In genomic region chr12:27982951-27983350, GRCh38 we compare ENCODE assay signal across 21 cellular contexts. TPM values are rescaled to one million over a fixed set of nuclear protein-coding genes. Genes with fewer than 3 reads are reported as not detected.
"Had no signal": no experiment of that assay in that cellular context is flagged by ENCODE, and none has a peak within 500 bp of the region (broad histone marks: within the 10 kb centered on the region; RNA-seq: fewer than 3 reads in every experiment).

No MANE protein-coding gene starts in this region.

- H3K27ac ChIP-seq: esophagus squamous epithelium, heart left ventricle, stomach, thoracic aorta, transverse colon had no signal

- H3K36me3 ChIP-seq: esophagus squamous epithelium, heart left ventricle, stomach, thoracic aorta, transverse colon had no signal

- H3K4me3 ChIP-seq: esophagus squamous epithelium, heart left ventricle, stomach, thoracic aorta, transverse colon had no signal

- DNase-seq: effector memory CD8-positive, alpha-beta T cell; esophagus squamous epithelium; heart left ventricle; hippocampal formation; kidney glomerular epithelial cell; naive thymus-derived CD4-positive, alpha-beta T cell; nephron progenitor cell; posterior cingulate gyrus; stimulated activated CD4-positive, alpha-beta T cell treated with anti-CD3 and anti-CD28 coated beads, Interleukin-2, amount 100 ng/mL, for 24 hours; stimulated activated naive CD4-positive, alpha-beta T cell; stomach; substantia nigra; transverse colon had no signal

- H3K27ac Mint-ChIP-seq: dendritic cell treated with granulocyte-macrophage colony-stimulating factor and Interleukin-4, amounts not matched to agents 40 ng/mL and 50 ng/mL, for 4 days; effector memory CD8-positive, alpha-beta T cell; naive thymus-derived CD4-positive, alpha-beta T cell; nephron progenitor cell had no signal

- H3K4me1 ChIP-seq: heart left ventricle, stomach, transverse colon had no signal

- H3K9me3 Mint-ChIP-seq: effector memory CD8-positive, alpha-beta T cell; nephron progenitor cell had no signal

- H3K4me3 Mint-ChIP-seq: dendritic cell treated with granulocyte-macrophage colony-stimulating factor and Interleukin-4, amounts not matched to agents 40 ng/mL and 50 ng/mL, for 4 days; effector memory CD8-positive, alpha-beta T cell; naive thymus-derived CD4-positive, alpha-beta T cell; nephron progenitor cell had no signal

- ATAC-seq: effector memory CD8-positive, alpha-beta T cell; heart left ventricle; naive thymus-derived CD4-positive, alpha-beta T cell; sciatic nerve had no signal

- H3K9me3 ChIP-seq: esophagus squamous epithelium, heart left ventricle, stomach, thoracic aorta, transverse colon had no signal

- H3K4me1 Mint-ChIP-seq: naive thymus-derived CD4-positive, alpha-beta T cell; nephron progenitor cell had no signal

- FAIRE-seq: colon, frontal cortex had no signal

RNA-seq across cellular contexts. Expression of gene PTHLH, which starts 10.4 kb away (rescaled TPM):
- total RNA-seq: frontal cortex; liver; mesenteric fat pad; mononuclear cell; naive thymus-derived CD4-positive, alpha-beta T cell had no signal
- polyA plus RNA-seq: liver; naive thymus-derived CD4-positive, alpha-beta T cell had no signal
